Comparison of ENCODE assay signal across 16 cellular contexts in genomic region chr6:75882734-75883133, GRCh38.
DNase-seq lines count a peak whose midpoint lies in the region; ATAC-seq, FAIRE-seq and TF ChIP-seq lines count a peak whose summit lies in the region.
"Had no signal": no experiment of that assay in that cellular context is flagged by ENCODE, and none has a peak within 500 bp of the region (broad histone marks: within the 10 kb centered on the region; RNA-seq: fewer than 3 reads in every experiment).

No MANE protein-coding gene starts in this region.

- H3K4me3 Mint-ChIP-seq in astrocyte (ENCODE audit: unreplicated experiment) = no peak overlapping the region
- no peak overlapping the region for H3K4me3 Mint-ChIP-seq in type B pancreatic cell
- H3K4me3 Mint-ChIP-seq: GM23338, IgD-negative memory B cell had no signal

- H3K27me3 ChIP-seq in astrocyte (ENCODE audit: insufficient read depth, low read length) (no peaks in the 10 kb centered on the region), WERI-Rb-1 (ENCODE audit: insufficient read depth, low read depth, severe bottlenecking) (no peaks in the 10 kb centered on the region)
- H3K27me3 ChIP-seq: cardiac muscle cell, left lung had no signal

- H3K4me2 ChIP-seq in astrocyte (ENCODE audit: low read length) = no peak overlapping the region
- H3K4me2 ChIP-seq: GM23338 had no signal

- H3K4me1 Mint-ChIP-seq in astrocyte (ENCODE audit: low read depth, unreplicated experiment) (peaks cover 19% of the 10 kb centered on the region), type B pancreatic cell (ENCODE audit: unreplicated experiment) (no peaks in the 10 kb centered on the region)
- H3K4me1 Mint-ChIP-seq: IgD-negative memory B cell had no signal

- H3K9me3 ChIP-seq in astrocyte (ENCODE audit: insufficient read depth, low read depth, low read length) (no peaks in the 10 kb centered on the region), WERI-Rb-1 (ENCODE audit: severe bottlenecking) (no peaks in the 10 kb centered on the region)
- H3K9me3 ChIP-seq: left lung had no signal

- H3K27me3 Mint-ChIP-seq in astrocyte (ENCODE audit: low read depth, unreplicated experiment) (no peaks in the 10 kb centered on the region), type B pancreatic cell (no peaks in the 10 kb centered on the region)
- H3K27me3 Mint-ChIP-seq: IgD-negative memory B cell had no signal

- H3K4me1 ChIP-seq in astrocyte (ENCODE audit: insufficient read depth, low read length) = no peaks in the 10 kb centered on the region
- H3K4me1 ChIP-seq: left lung had no signal

- no peak overlapping the region for H3K9ac ChIP-seq in astrocyte (ENCODE audit: low read length)

- H3K36me3 Mint-ChIP-seq in astrocyte (ENCODE audit: low read depth, unreplicated experiment) = peaks cover 3% of the 10 kb centered on the region
- H3K36me3 Mint-ChIP-seq in type B pancreatic cell = peaks cover 13% of the 10 kb centered on the region
- H3K36me3 Mint-ChIP-seq: IgD-negative memory B cell had no signal

- no peak overlapping the region for H2AFZ ChIP-seq in astrocyte (ENCODE audit: low read depth, low read length)
- H2AFZ ChIP-seq: GM23338 had no signal

- no peaks in the 10 kb centered on the region for H3K79me2 ChIP-seq in astrocyte (ENCODE audit: insufficient read depth, low read length)

- TF ChIP-seq CTCF in astrocyte (IDR thresholded peaks at IDR 0.05; ENCODE audit: insufficient read depth, low read depth, low read length) (no peak), WERI-Rb-1 (IDR thresholded peaks at IDR 0.05; ENCODE audit: low read depth, low read length) (no peak), type B pancreatic cell (conservative IDR thresholded peaks at IDR 0.05) (no peak)

- H3K27ac Mint-ChIP-seq in astrocyte (ENCODE audit: unreplicated experiment) (peak overlapping the region; percentile 43), type B pancreatic cell (no peak overlapping the region)
- H3K27ac Mint-ChIP-seq: GM23338, IgD-negative memory B cell had no signal

- H3K4me3 ChIP-seq in astrocyte (ENCODE audit: insufficient read depth, low read depth, low read length) (no peak overlapping the region), WERI-Rb-1 (ENCODE audit: low read depth, low read length) (no peak overlapping the region)
- H3K4me3 ChIP-seq: cardiac muscle cell, GM23338, left lung had no signal

- H3K36me3 ChIP-seq in astrocyte (ENCODE audit: insufficient read depth, low read length) (no peaks in the 10 kb centered on the region), WERI-Rb-1 (no peaks in the 10 kb centered on the region)

- FAIRE-seq in astrocyte (lab: Jason Lieb, UNC) = peak; percentile 34

- no peak for ATAC-seq in GM19035 (IDR thresholded peaks at IDR 0.05; ENCODE audit: unreplicated experiment)
- ATAC-seq: GM23338, left lung, Panc1 had no signal

- H3K27ac ChIP-seq in astrocyte (ENCODE audit: low read depth, low read length) (no peak overlapping the region), WERI-Rb-1 (no peak overlapping the region)
- H3K27ac ChIP-seq: cardiac muscle cell, left lung had no signal

- H3K9me3 Mint-ChIP-seq in astrocyte (ENCODE audit: unreplicated experiment) = no peaks in the 10 kb centered on the region
- H3K9me3 Mint-ChIP-seq in type B pancreatic cell = no peaks in the 10 kb centered on the region
- H3K9me3 Mint-ChIP-seq: GM23338, IgD-negative memory B cell had no signal

- DNase-seq in AG08395 (ENCODE audit: low spot score) = peak; percentile 19
- DNase-seq in HPDE6-E6E7 (ENCODE audit: extremely low spot score) = peak; percentile 23
- DNase-seq in astrocyte (ENCODE audit: low read depth) = peak; percentile 51
- peak; percentile 44 for DNase-seq in glomerular visceral epithelial cell (ENCODE audit: extremely low spot score)
- no peak for DNase-seq in WERI-Rb-1
- no peak for DNase-seq in type B pancreatic cell (ENCODE audit: extremely low spot score, unreplicated experiment)
- DNase-seq in HuH-7.5 (ENCODE audit: low spot score) = no peak
- DNase-seq: activated CD8-positive, alpha-beta memory T cell treated with anti-CD3 and anti-CD28 coated beads, Interleukin-2, amount 50 U/mL, for 48 hours; C1 segment of cervical spinal cord; left lung; NCI-H2081 treated with DMSO at 0.1 percent for 48 hours had no signal

- H4K20me1 ChIP-seq in astrocyte (ENCODE audit: insufficient read depth, low read length) = no peaks in the 10 kb centered on the region

Comparison
In these comparisons a context has a peak if more than half of its experiments do, and no peak if none do; other contexts are left out.
1. DNase-seq: peak in AG08395 (single experiment), HPDE6-E6E7 (single experiment), astrocyte (single experiment) and glomerular visceral epithelial cell (single experiment); none in WERI-Rb-1 (single experiment), type B pancreatic cell (single experiment) and HuH-7.5 (single experiment).